8 cellular contexts compared by ENCODE assay signal in genomic region chr13:50130686-50131051, GRCh38.
DNase-seq lines count a peak whose midpoint lies in the region; ATAC-seq and TF ChIP-seq lines count a peak whose summit lies in the region.

No MANE protein-coding gene starts in this region.

- H2BK120ac ChIP-seq in IMR-90 (ENCODE audit: low read depth, low read length): peak overlapping the region; percentile 26; the same call in 1 of the 2 replicates

- in situ Hi-C loops in IMR-90 (cut with MboI; ENCODE audit: low sequenced_read_pairs): no loop called here

- peaks cover 33 to 68% of the 10 kb centered on the region in 2 donors for H3K4me1 Mint-ChIP-seq in stimulated activated naive B cell treated with anti-CD40 and anti-IgM and Interleukin-4, amounts not matched to agents 10 μg/mL and 1 μg/mL and 100 μg/mL, for 72 hours

- no peak for TF ChIP-seq RAD21 in IMR-90 (IDR thresholded peaks at IDR 0.05; ENCODE audit: low read length)

- H3K27me3 ChIP-seq in GM06990 (replicated peaks; ENCODE audit: control insufficient read depth, insufficient read depth, low read length) (no peaks in the 10 kb centered on the region; the same call in none of the 2 replicates), IMR-90 (ENCODE audit: control insufficient read depth, insufficient read depth, low read length) (peaks cover 21% of the 10 kb centered on the region), ascending aorta (peaks cover 9% of the 10 kb centered on the region), iPS-20b (ENCODE audit: insufficient read depth, low read length) (peaks cover 100% of the 10 kb centered on the region)

- H4K5ac ChIP-seq in IMR-90 (ENCODE audit: low read depth, low read length): peak overlapping the region; percentile 2; the same call in 1 of the 2 replicates

- peak overlapping the region; percentile 62 for H3K27ac ChIP-seq in IMR-90 (ENCODE audit: insufficient read depth, low read length)
- peak overlapping the region; percentile 71 to 75 for H3K27ac ChIP-seq in ascending aorta
- H3K27ac ChIP-seq in iPS-20b (ENCODE audit: low read length): no peak overlapping the region

- H3K4me3 Mint-ChIP-seq in stimulated activated naive B cell treated with anti-CD40 and anti-IgM and Interleukin-4, amounts not matched to agents 10 μg/mL and 1 μg/mL and 100 μg/mL, for 72 hours: peak overlapping the region; percentile 82 to 84

- H2AK5ac ChIP-seq in IMR-90 (ENCODE audit: low read depth, low read length): no peak overlapping the region

- no peaks in the 10 kb centered on the region for H3K9me1 ChIP-seq in IMR-90 (ENCODE audit: insufficient read depth, low read length)

- H3K4ac ChIP-seq in IMR-90 (ENCODE audit: low read depth, low read length): no peak overlapping the region

- H3K36me3 Mint-ChIP-seq in stimulated activated naive B cell treated with anti-CD40 and anti-IgM and Interleukin-4, amounts not matched to agents 10 μg/mL and 1 μg/mL and 100 μg/mL, for 72 hours: peaks cover 3 to 12% of the 10 kb centered on the region in 2 donors

- TF ChIP-seq POLR2A in IMR-90 (IDR thresholded peaks at IDR 0.05; ENCODE audit: low read depth, low read length): no peak

- H3K27me3 Mint-ChIP-seq in stimulated activated naive B cell treated with anti-CD40 and anti-IgM and Interleukin-4, amounts not matched to agents 10 μg/mL and 1 μg/mL and 100 μg/mL, for 72 hours: peaks cover 21 to 23% of the 10 kb centered on the region in 2 donors

- H3K9me3 ChIP-seq in IMR-90 (ENCODE audit: control insufficient read depth, insufficient read depth, low read length) (peaks cover 6% of the 10 kb centered on the region), ascending aorta (no peaks in the 10 kb centered on the region), iPS-20b (ENCODE audit: insufficient read depth, low read depth, low read length) (peaks cover 10% of the 10 kb centered on the region; the same call in 1 of the 2 replicates)

- DNase-seq in GM06990 (ENCODE audit: extremely low read depth, insufficient read length): peak; percentile 58
- peak; percentile 47 for DNase-seq in IMR-90
- DNase-seq in ascending aorta (ENCODE audit: low spot score in 2 of 2): peak in 1 of 2 donors; percentile 69
- DNase-seq in stimulated activated naive B cell treated with anti-CD40 and anti-IgM and Interleukin-4, amounts not matched to agents 10 μg/mL and 1 μg/mL and 100 μg/mL, for 72 hours: peak; percentile 35
- DNase-seq in superior temporal gyrus (ENCODE audit: extremely low spot score): no peak
- no peak for DNase-seq in NCI-H146 (lab: John Stamatoyannopoulos, UW)
- no peak for DNase-seq in dedifferentiated amniotic fluid mesenchymal stem cell (ENCODE audit: extremely low spot score)

- peaks cover 0 to 7% of the 10 kb centered on the region in 2 experiments; a peak in 1 of 4 replicates for H3K79me1 ChIP-seq in IMR-90 (ENCODE audit: low read depth in 1 of 2, low read length in 2 of 2)

- no peak overlapping the region for H2BK15ac ChIP-seq in IMR-90 (ENCODE audit: low read depth, low read length)

- H3K36me3 ChIP-seq in GM06990 (ENCODE audit: control insufficient read depth, insufficient read depth, low read length): no peaks in the 10 kb centered on the region
- no peaks in the 10 kb centered on the region for H3K36me3 ChIP-seq in IMR-90 (ENCODE audit: control insufficient read depth, insufficient read depth, low read length)
- H3K36me3 ChIP-seq in ascending aorta: no peaks in the 10 kb centered on the region
- H3K36me3 ChIP-seq in iPS-20b (ENCODE audit: insufficient read depth, low read depth, low read length): no peaks in the 10 kb centered on the region

- no peak overlapping the region for H2AK9ac ChIP-seq in IMR-90 (replicated peaks; ENCODE audit: low read depth, low read length, poor library complexity)

- no peak overlapping the region for H3K14ac ChIP-seq in IMR-90 (replicated peaks; ENCODE audit: low read depth, low read length)

- H4K20me1 ChIP-seq in IMR-90 (ENCODE audit: insufficient read depth, low read length): no peaks in the 10 kb centered on the region

- H4K8ac ChIP-seq in IMR-90 (ENCODE audit: low read depth in 2 of 2, low read length in 2 of 2): 0 out of 4 replicates have a peak overlapping the region, but pooled peaks of 1 of the 2 experiments have one; percentile 44

- 0 out of 2 replicates have a peak overlapping the region, but pooled peaks have one; percentile 11 for H4K91ac ChIP-seq in IMR-90 (ENCODE audit: insufficient read depth, low read depth, low read length)

- H2AFZ ChIP-seq in IMR-90 (replicated peaks; ENCODE audit: low read length, poor library complexity): peak overlapping the region; percentile 70

- H3K18ac ChIP-seq in IMR-90 (ENCODE audit: low read depth, low read length): peak overlapping the region; percentile 39; the same call in 1 of the 2 replicates

- ATAC-seq in IMR-90 (ENCODE audit: low read depth): peak; percentile 60
- ATAC-seq in stimulated activated naive B cell treated with anti-CD40 and anti-IgM and Interleukin-4, amounts not matched to agents 10 μg/mL and 1 μg/mL and 100 μg/mL, for 72 hours (replicated peaks): peak; percentile 19 to 24

- WGBS in IMR-90 (ENCODE audit: extremely low coverage in 2 of 2, insufficient read length in 1 of 2), 2 experiments: 10% methylated on average over 9 of the region's 21 CpGs; no CpG with 5 or more reads in 1 of the 2 experiments

- no peak overlapping the region for H3K56ac ChIP-seq in IMR-90 (ENCODE audit: extremely low read depth, insufficient read depth, low read length)

- H3K4me1 ChIP-seq in IMR-90 (ENCODE audit: control insufficient read depth, insufficient read depth, low read length): peaks cover 6% of the 10 kb centered on the region
- peaks cover 0 to 21% of the 10 kb centered on the region in 2 donors for H3K4me1 ChIP-seq in ascending aorta
- peaks cover 23% of the 10 kb centered on the region for H3K4me1 ChIP-seq in iPS-20b (ENCODE audit: insufficient read depth, low read length)

- no peak overlapping the region for H2BK20ac ChIP-seq in IMR-90 (ENCODE audit: low read depth, low read length)

- no peak for TF ChIP-seq CTCF in GM06990 (IDR thresholded peaks at IDR 0.05; ENCODE audit: insufficient read depth, low read length, poor library complexity, severe bottlenecking)
- TF ChIP-seq CTCF in IMR-90 (conservative IDR thresholded peaks at IDR 0.05; ENCODE audit: low read depth, low read length): no peak
- TF ChIP-seq CTCF in ascending aorta (IDR thresholded peaks at IDR 0.05): no peak

- dilution Hi-C loops in IMR-90 (cut with HindIII; ENCODE audit: low sequenced_read_pairs, unreplicated experiment): no loop called here

- no peaks in the 10 kb centered on the region for H3K9me3 Mint-ChIP-seq in stimulated activated naive B cell treated with anti-CD40 and anti-IgM and Interleukin-4, amounts not matched to agents 10 μg/mL and 1 μg/mL and 100 μg/mL, for 72 hours

- H3K27ac Mint-ChIP-seq in stimulated activated naive B cell treated with anti-CD40 and anti-IgM and Interleukin-4, amounts not matched to agents 10 μg/mL and 1 μg/mL and 100 μg/mL, for 72 hours: peak overlapping the region; percentile 95

- CTCF ChIA-PET in IMR-90 (lab: Yijun Ruan, JAX): interaction anchor here (0.7 kb wide), 1 partner anchor 377 kb away, joined by 4 read pairs; no protein-coding TSS in a partner anchor

- H3K23ac ChIP-seq in IMR-90 (ENCODE audit: low read depth, low read length): peak overlapping the region; percentile 8; the same call in 1 of the 2 replicates

- intact Hi-C loops in IMR-90 (cut with micrococcal nuclease) (no loop called here), ascending aorta (cut with DNase I) (no loop called here)

- H3K4me3 ChIP-seq in GM06990 (replicated peaks; ENCODE audit: low read depth, low read length) (peak overlapping the region; percentile 52), IMR-90 (ENCODE audit: insufficient read depth, low read depth, low read length) (peak overlapping the region; percentile 41), ascending aorta (peak overlapping the region; percentile 65 to 67), iPS-20b (ENCODE audit: low read length) (peak overlapping the region; percentile 62)

- H3K9ac ChIP-seq in IMR-90 (ENCODE audit: low read depth, low read length) (peak overlapping the region; percentile 65), iPS-20b (ENCODE audit: low read depth, low read length) (no peak overlapping the region)

- no TSS peak for BruUV-seq in IMR-90 (replicated peaks; lab: Mats Ljungman, UMichigan)

- POLR2A ChIA-PET in IMR-90 (lab: Charles Lee; ENCODE audit: unreplicated experiment): no interaction called here

- H2BK5ac ChIP-seq in IMR-90 (ENCODE audit: low read depth, low read length, poor library complexity, severe bottlenecking): no peak overlapping the region

- peak overlapping the region; percentile 77 for H3K4me2 ChIP-seq in IMR-90 (ENCODE audit: low read depth, low read length)

TF ChIP-seq in IMR-90, 13 proteins besides CTCF, POLR2A, EP300 and RAD21:
- TF ChIP-seq CEBPB (IDR thresholded peaks at IDR 0.05; ENCODE audit: low read depth, low read length): peak; percentile 24; the same call in 1 of the 2 replicates
- TF ChIP-seq NFE2L2 (IDR thresholded peaks at IDR 0.05; ENCODE audit: low read depth, low read length): no peak

Comparison
In these comparisons a context has a peak if more than half of its experiments do, and no peak if none do; other contexts are left out.
1. DNase-seq: peak in GM06990 (single experiment), IMR-90 (single experiment) and stimulated activated naive B cell treated with anti-CD40 and anti-IgM and Interleukin-4, amounts not matched to agents 10 μg/mL and 1 μg/mL and 100 μg/mL, for 72 hours (single experiment); none in superior temporal gyrus (single experiment), NCI-H146 (single experiment) and dedifferentiated amniotic fluid mesenchymal stem cell (single experiment).
2. Peak in every context shown above with its lines, with median percentiles within 50 percentile points of each other: H3K4me3 ChIP-seq.